ENCODE assay signal across 24 cellular contexts in the genomic region with DNA sequence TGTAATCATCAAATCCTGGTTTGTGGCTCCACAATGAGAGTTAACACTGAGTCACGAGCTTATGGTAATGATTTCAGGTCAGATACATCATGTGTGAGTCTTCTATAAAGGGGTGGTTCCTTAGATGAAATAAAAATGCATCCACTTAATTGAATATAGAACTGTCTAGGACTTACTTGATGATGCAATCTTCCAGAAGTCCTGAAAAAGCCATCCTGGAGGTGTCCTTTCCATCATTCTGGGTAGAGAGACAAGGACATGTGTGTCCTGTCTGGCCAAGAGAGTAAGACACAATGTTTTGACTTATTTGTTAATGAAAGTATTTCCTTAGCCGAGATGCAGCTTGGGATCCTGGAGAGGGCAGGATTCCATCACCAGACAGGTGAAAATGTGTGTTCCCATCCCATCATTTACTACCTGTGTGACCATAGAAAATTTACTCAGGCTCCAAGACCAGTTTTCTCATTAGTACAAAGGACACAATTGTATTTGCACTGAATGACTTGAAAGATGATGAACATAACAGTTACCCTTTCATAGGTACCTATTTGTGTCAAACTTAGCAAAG.
DNase-seq lines count a peak whose midpoint lies in the region; ATAC-seq, FAIRE-seq and TF ChIP-seq lines count a peak whose summit lies in the region.
"Had no signal": no experiment of that assay in that cellular context is flagged by ENCODE, and none has a peak within 500 bp of the region (broad histone marks: within the 10 kb centered on the region; RNA-seq: fewer than 3 reads in every experiment).

No MANE protein-coding gene starts in this region.

- no peak for TF ChIP-seq CTCF in HepG2 (CRISPR knock-in tag; IDR thresholded peaks at IDR 0.05)
- no peak for TF ChIP-seq CTCF in right lobe of liver (IDR thresholded peaks at IDR 0.05)
- TF ChIP-seq CTCF in WERI-Rb-1 (IDR thresholded peaks at IDR 0.05; ENCODE audit: low read depth, low read length), result peak; percentile 28
- TF ChIP-seq CTCF in neural cell (IDR thresholded peaks at IDR 0.05; ENCODE audit: poor library complexity, severe bottlenecking), result peak; percentile 36

- WGBS in HepG2 (ENCODE audit: low lambda C conversion rate), result 0% methylated on average over 2 of the region's 2 CpGs
- WGBS in right lobe of liver (ENCODE audit: insufficient coverage, low coverage, low lambda C conversion rate, missing lambda C conversion rate), result 19% methylated on average over 2 of the region's 2 CpGs

- intact Hi-C loops in HepG2 (cut with micrococcal nuclease; ENCODE audit: unreplicated experiment), result no loop called here
- intact Hi-C loops in right lobe of liver (cut with DNase I), result no loop called here

- no peak overlapping the region for H3K9ac ChIP-seq in HepG2 (ENCODE audit: insufficient read depth, low read depth, low read length)
- H3K9ac ChIP-seq in neural cell (ENCODE audit: low read length), result peak overlapping the region; percentile 21
- H3K9ac ChIP-seq: BLaER1, KMS-11 had no signal

- H3K27me3 Mint-ChIP-seq in stimulated activated naive CD8-positive, alpha-beta T cell treated with anti-CD3 and anti-CD28 coated beads, Interleukin-15, amount 100 ng/mL, for 72 hours, result no peaks in the 10 kb centered on the region
- H3K27me3 Mint-ChIP-seq: CD4-positive, CD25-positive, alpha-beta regulatory T cell; T-cell had no signal

- H3K27ac Mint-ChIP-seq in stimulated activated naive CD8-positive, alpha-beta T cell treated with anti-CD3 and anti-CD28 coated beads, Interleukin-15, amount 100 ng/mL, for 72 hours, result no peak overlapping the region
- H3K27ac Mint-ChIP-seq: CD4-positive, CD25-positive, alpha-beta regulatory T cell; HFFc6; T-cell had no signal

- H3K9me3 ChIP-seq in HepG2 (ENCODE audit: low read length) (no peaks in the 10 kb centered on the region), right lobe of liver (no peaks in the 10 kb centered on the region), WERI-Rb-1 (ENCODE audit: severe bottlenecking) (no peaks in the 10 kb centered on the region), neural cell (ENCODE audit: low read length) (no peaks in the 10 kb centered on the region)
- H3K9me3 ChIP-seq: BLaER1, HAP-1, SJSA1 had no signal

- DNase-seq in HepG2 (ENCODE audit: low spot score) (no peak), right lobe of liver (no peak), NCI-H146 (lab: John Stamatoyannopoulos, UW) (peak; percentile 71), WERI-Rb-1 (no peak), amniotic stem cell (lab: John Stamatoyannopoulos, UW) (no peak)
- no peak for DNase-seq in stimulated activated naive CD8-positive, alpha-beta T cell treated with anti-CD3 and anti-CD28 coated beads, Interleukin-15, amount 100 ng/mL, for 72 hours
- DNase-seq: CD4-positive, CD25-positive, alpha-beta regulatory T cell; HFFc6; NCI-H1048; NCI-H187; NCI-H2081 treated with DMSO at 0.1 percent for 48 hours; NCI-H446 treated with DMSO at 0.1 percent for 48 hours; NCI-H526; PC-9; Right ventricle myocardium superior; T-cell had no signal

- H3K36me3 ChIP-seq in HepG2 (replicated peaks in 1 of 2; ENCODE audit: control insufficient read depth in 1 of 2, insufficient read depth in 2 of 2, low read length in 2 of 2) (no peaks in the 10 kb centered on the region), right lobe of liver (no peaks in the 10 kb centered on the region), WERI-Rb-1 (no peaks in the 10 kb centered on the region), neural cell (ENCODE audit: insufficient read depth, low read length) (no peaks in the 10 kb centered on the region)
- H3K36me3 ChIP-seq: BLaER1, HAP-1, SJSA1 had no signal

- H2AFZ ChIP-seq in HepG2 (ENCODE audit: low read length) (no peak overlapping the region), neural cell (ENCODE audit: low read depth, low read length) (no peak overlapping the region)
- H2AFZ ChIP-seq: PC-9 had no signal

- CTCF ChIA-PET in HepG2 (lab: Yijun Ruan, JAX; ENCODE audit: low intra/inter-chr PET ratio, low total read pairs), result no interaction called here

- H3F3A ChIP-seq in neural cell (ENCODE audit: insufficient read depth, low read length, poor library complexity, severe bottlenecking), result no peaks in the 10 kb centered on the region

- H3K9me2 ChIP-seq in neural cell (ENCODE audit: insufficient read depth, low read length), result no peaks in the 10 kb centered on the region

- TF ChIP-seq RAD21 in HepG2 (CRISPR knock-in tag; IDR thresholded peaks at IDR 0.05) (no peak), neural cell (conservative IDR thresholded peaks at IDR 0.05) (peak; percentile 44)

- peaks cover 11 to 13% of the 10 kb centered on the region in 2 donors for H3K9me3 Mint-ChIP-seq in stimulated activated naive CD8-positive, alpha-beta T cell treated with anti-CD3 and anti-CD28 coated beads, Interleukin-15, amount 100 ng/mL, for 72 hours

- H3K4me3 Mint-ChIP-seq in stimulated activated naive CD8-positive, alpha-beta T cell treated with anti-CD3 and anti-CD28 coated beads, Interleukin-15, amount 100 ng/mL, for 72 hours, result no peak overlapping the region
- H3K4me3 Mint-ChIP-seq: CD4-positive, CD25-positive, alpha-beta regulatory T cell; HFFc6; T-cell had no signal

- H3K27ac ChIP-seq in HepG2 (ENCODE audit: extremely low read length, insufficient read depth, low read length), result no peak overlapping the region
- H3K27ac ChIP-seq in right lobe of liver, result no peak overlapping the region
- no peak overlapping the region for H3K27ac ChIP-seq in WERI-Rb-1
- peak overlapping the region; percentile 64 for H3K27ac ChIP-seq in neural cell (ENCODE audit: low read length)
- H3K27ac ChIP-seq: BLaER1, KMS-11, PC-9, SJSA1 had no signal

- no TSS peak for BruUV-seq in HepG2 (replicated peaks; lab: Mats Ljungman, UMichigan)

- H3K4me1 Mint-ChIP-seq in stimulated activated naive CD8-positive, alpha-beta T cell treated with anti-CD3 and anti-CD28 coated beads, Interleukin-15, amount 100 ng/mL, for 72 hours, result no peaks in the 10 kb centered on the region
- H3K4me1 Mint-ChIP-seq: CD4-positive, CD25-positive, alpha-beta regulatory T cell; T-cell had no signal

- no peak for TF ChIP-seq POLR2A in HepG2 (IDR thresholded peaks at IDR 0.05; ENCODE audit: insufficient read depth in 1 of 2, low read depth in 2 of 2, low read length in 2 of 2)
- TF ChIP-seq POLR2A in right lobe of liver (IDR thresholded peaks at IDR 0.05), result no peak

- H4K20me1 ChIP-seq in HepG2 (ENCODE audit: insufficient read depth, low read length) (no peaks in the 10 kb centered on the region), neural cell (ENCODE audit: insufficient read depth) (no peaks in the 10 kb centered on the region)
- H4K20me1 ChIP-seq: BLaER1 had no signal

- H3K4me3 ChIP-seq in HepG2 (replicated peaks in 1 of 3; ENCODE audit: insufficient read depth in 1 of 3, low read depth in 2 of 3, low read length in 3 of 3) (no peak overlapping the region), right lobe of liver (no peak overlapping the region), WERI-Rb-1 (ENCODE audit: low read depth, low read length) (no peak overlapping the region), neural cell (ENCODE audit: low read length) (no peak overlapping the region)
- H3K4me3 ChIP-seq: BLaER1, HAP-1, PC-9, SJSA1 had no signal

- ATAC-seq in HepG2 (no peak), right lobe of liver (no peak), GM19455 (IDR thresholded peaks at IDR 0.05; ENCODE audit: unreplicated experiment) (no peak)
- no peak for ATAC-seq in stimulated activated naive CD8-positive, alpha-beta T cell treated with anti-CD3 and anti-CD28 coated beads, Interleukin-15, amount 100 ng/mL, for 72 hours
- ATAC-seq: T-cell had no signal

- POLR2A ChIA-PET in HepG2 (lab: Yijun Ruan, JAX), result no interaction called here

- no peak for FAIRE-seq in HepG2 (lab: Jason Lieb, UNC)
- FAIRE-seq: A204.1, G401.6 had no signal

- in situ Hi-C loops in HepG2 (cut with HindIII; ENCODE audit: extremely low pct_ligation_motif_present, low pct_unique_long_range_greater_than_20kb), result no loop called here

- H3K4me1 ChIP-seq in HepG2 (ENCODE audit: insufficient read depth, low read length) (no peaks in the 10 kb centered on the region), right lobe of liver (no peaks in the 10 kb centered on the region)
- H3K4me1 ChIP-seq: SJSA1 had no signal

- TF ChIP-seq EP300 in HepG2 (IDR thresholded peaks at IDR 0.05; ENCODE audit: low read depth in 2 of 2, low read length in 2 of 2) (no peak), HepG2 (CRISPR knock-in tag; IDR thresholded peaks at IDR 0.05; ENCODE audit: borderline replicate concordance) (no peak), neural cell (conservative IDR thresholded peaks at IDR 0.05; ENCODE audit: poor library complexity, severe bottlenecking) (no peak)

- H3K27me3 ChIP-seq in HepG2 (ENCODE audit: control insufficient read depth in 1 of 2, insufficient read depth in 2 of 2, low read length in 2 of 2) (no peaks in the 10 kb centered on the region), right lobe of liver (no peaks in the 10 kb centered on the region), WERI-Rb-1 (ENCODE audit: insufficient read depth, low read depth, severe bottlenecking) (no peaks in the 10 kb centered on the region), neural cell (ENCODE audit: insufficient read depth, low read depth, low read length) (no peaks in the 10 kb centered on the region)
- H3K27me3 ChIP-seq: BLaER1, SJSA1 had no signal

- H3K79me2 ChIP-seq in HepG2 (ENCODE audit: insufficient read depth, low read length), result no peaks in the 10 kb centered on the region
- no peaks in the 10 kb centered on the region for H3K79me2 ChIP-seq in neural cell (replicated peaks; ENCODE audit: insufficient read depth, low read length)

- H3K4me2 ChIP-seq in HepG2 (ENCODE audit: low read depth, low read length) (no peak overlapping the region), neural cell (ENCODE audit: low read length) (no peak overlapping the region)
- H3K4me2 ChIP-seq: BLaER1, KMS-11, PC-9 had no signal

TF ChIP-seq in HepG2, 621 proteins besides CTCF, POLR2A, EP300 and RAD21:
- no peak for TF ChIP-seq ZNF121 (CRISPR knock-in tag; IDR thresholded peaks at IDR 0.05)
- 0 out of 2 replicates have a peak, but pooled peaks have one; percentile 46 for TF ChIP-seq ATF7 (IDR thresholded peaks at IDR 0.05)
- no peak for TF ChIP-seq ATF7 (CRISPR knock-in tag; IDR thresholded peaks at IDR 0.05)
- 0 out of 2 replicates have a peak, but pooled peaks have one; percentile 2 for TF ChIP-seq CEBPB (IDR thresholded peaks at IDR 0.05; ENCODE audit: borderline replicate concordance, low read depth, low read length)

TF ChIP-seq in neural cell, 6 proteins besides CTCF, POLR2A, EP300 and RAD21:
- TF ChIP-seq POLR2AphosphoS5 (IDR thresholded peaks at IDR 0.05) (no peak), MXI1 (conservative IDR thresholded peaks at IDR 0.05; ENCODE audit: poor library complexity, severe bottlenecking) (no peak), SMC3 (conservative IDR thresholded peaks at IDR 0.05; ENCODE audit: poor library complexity) (peak; percentile 47), TAF1 (IDR thresholded peaks at IDR 0.05; ENCODE audit: low read depth) (no peak), EZH2 (IDR thresholded peaks at IDR 0.05; ENCODE audit: borderline replicate concordance, insufficient read depth, low read length, poor library complexity, severe bottlenecking) (no peak)

Comparison
In these comparisons a context has a peak if more than half of its experiments do, and no peak if none do; other contexts are left out.
1. CTCF ChIP-seq: peak in WERI-Rb-1 (single experiment) and neural cell (single experiment); none in HepG2 (single experiment) and right lobe of liver (0 of 4).